Comparison of ENCODE assay signal across 1 cellular context in genomic region chr3:11662392-11662990, GRCh38.
TF ChIP-seq lines count a peak whose summit lies in the region.

No MANE protein-coding gene starts in this region.

TF ChIP-seq in GM23338, 12 proteins besides CTCF, POLR2A, EP300 and RAD21 (continued from another document):
- TF ChIP-seq, protein P1, sequence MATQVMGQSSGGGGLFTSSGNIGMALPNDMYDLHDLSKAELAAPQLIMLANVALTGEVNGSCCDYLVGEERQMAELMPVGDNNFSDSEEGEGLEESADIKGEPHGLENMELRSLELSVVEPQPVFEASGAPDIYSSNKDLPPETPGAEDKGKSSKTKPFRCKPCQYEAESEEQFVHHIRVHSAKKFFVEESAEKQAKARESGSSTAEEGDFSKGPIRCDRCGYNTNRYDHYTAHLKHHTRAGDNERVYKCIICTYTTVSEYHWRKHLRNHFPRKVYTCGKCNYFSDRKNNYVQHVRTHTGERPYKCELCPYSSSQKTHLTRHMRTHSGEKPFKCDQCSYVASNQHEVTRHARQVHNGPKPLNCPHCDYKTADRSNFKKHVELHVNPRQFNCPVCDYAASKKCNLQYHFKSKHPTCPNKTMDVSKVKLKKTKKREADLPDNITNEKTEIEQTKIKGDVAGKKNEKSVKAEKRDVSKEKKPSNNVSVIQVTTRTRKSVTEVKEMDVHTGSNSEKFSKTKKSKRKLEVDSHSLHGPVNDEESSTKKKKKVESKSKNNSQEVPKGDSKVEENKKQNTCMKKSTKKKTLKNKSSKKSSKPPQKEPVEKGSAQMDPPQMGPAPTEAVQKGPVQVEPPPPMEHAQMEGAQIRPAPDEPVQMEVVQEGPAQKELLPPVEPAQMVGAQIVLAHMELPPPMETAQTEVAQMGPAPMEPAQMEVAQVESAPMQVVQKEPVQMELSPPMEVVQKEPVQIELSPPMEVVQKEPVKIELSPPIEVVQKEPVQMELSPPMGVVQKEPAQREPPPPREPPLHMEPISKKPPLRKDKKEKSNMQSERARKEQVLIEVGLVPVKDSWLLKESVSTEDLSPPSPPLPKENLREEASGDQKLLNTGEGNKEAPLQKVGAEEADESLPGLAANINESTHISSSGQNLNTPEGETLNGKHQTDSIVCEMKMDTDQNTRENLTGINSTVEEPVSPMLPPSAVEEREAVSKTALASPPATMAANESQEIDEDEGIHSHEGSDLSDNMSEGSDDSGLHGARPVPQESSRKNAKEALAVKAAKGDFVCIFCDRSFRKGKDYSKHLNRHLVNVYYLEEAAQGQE (IDR thresholded peaks at IDR 0.05; ENCODE audit: unreplicated experiment) = no peak
- TF ChIP-seq POLR2AphosphoS5 (IDR thresholded peaks at IDR 0.05; ENCODE audit: low read depth) = no peak
- no peak for TF ChIP-seq ZNF331 (CRISPR knock-in tag; IDR thresholded peaks at IDR 0.05; ENCODE audit: low read depth)
- no peak for TF ChIP-seq CREB1 (CRISPR knock-in tag; IDR thresholded peaks at IDR 0.05; ENCODE audit: low read depth)
TF ChIP-seq in GM23338: peak in this region for 0.
